In genomic region chr11:23727821-23728220, GRCh38 we compare ENCODE assay signal across 12 cellular contexts.
DNase-seq lines count a peak whose midpoint lies in the region; ATAC-seq and TF ChIP-seq lines count a peak whose summit lies in the region.
"Had no signal": no experiment of that assay in that cellular context is flagged by ENCODE, and none has a peak within 500 bp of the region (broad histone marks: within the 10 kb centered on the region; RNA-seq: fewer than 3 reads in every experiment).

No MANE protein-coding gene starts in this region.

- no peak for TF ChIP-seq POLR2A in lower leg skin (IDR thresholded peaks at IDR 0.05)

- DNase-seq in AG04450 (ENCODE audit: low read depth, low spot score): peak; percentile 16
- DNase-seq in HS-5 (ENCODE audit: low read depth): peak; percentile 55
- DNase-seq in astrocyte of the cerebellum (ENCODE audit: low read depth): peak; percentile 23
- DNase-seq in iris pigment epithelial cell (ENCODE audit: low read depth): peak; percentile 91
- no peak for DNase-seq in lower leg skin (ENCODE audit: low spot score in 2 of 2)
- no peak for DNase-seq in NCI-H1694 (lab: John Stamatoyannopoulos, UW)
- DNase-seq in retina: no peak
- DNase-seq: activated naive CD4-positive, alpha-beta T cell treated with anti-CD3 and anti-CD28 coated beads for 36 hours; glutamatergic neuron had no signal

- no peaks in the 10 kb centered on the region for H3K27me3 ChIP-seq in AG04450 (ENCODE audit: control insufficient read depth, insufficient read depth, low read length)
- H3K27me3 ChIP-seq: BLaER1, neutrophil had no signal

- no peak overlapping the region for H3K4me3 ChIP-seq in AG04450 (ENCODE audit: low read depth, low read length)
- no peak overlapping the region for H3K4me3 ChIP-seq in astrocyte of the cerebellum (ENCODE audit: low read depth, low read length)
- H3K4me3 ChIP-seq in lower leg skin (ENCODE audit: low read depth, poor library complexity, severe bottlenecking): no peak overlapping the region
- H3K4me3 ChIP-seq: BLaER1 had no signal

- CTCF ChIA-PET in AG04450 (lab: Charles Lee): no interaction called here

- no peak overlapping the region for H3K27ac ChIP-seq in AG04450 (ENCODE audit: low read depth, low read length)
- H3K27ac ChIP-seq: BLaER1, neutrophil had no signal

- no peak for ATAC-seq in GM21717 (IDR thresholded peaks at IDR 0.05; ENCODE audit: unreplicated experiment)

- H3K9me3 ChIP-seq in AG04450 (ENCODE audit: control insufficient read depth, insufficient read depth, low read length): peaks cover 7% of the 10 kb centered on the region; the same call in 1 of the 2 replicates
- H3K9me3 ChIP-seq: neutrophil had no signal

- intact Hi-C loops in lower leg skin (cut with DNase I; ENCODE audit: low total_unique reads): no loop called here

- POLR2A ChIA-PET in AG04450 (lab: Yijun Ruan, JAX): no interaction called here

- TF ChIP-seq CTCF in AG04450 (IDR thresholded peaks at IDR 0.05; ENCODE audit: low read depth, low read length) (no peak), astrocyte of the cerebellum (IDR thresholded peaks at IDR 0.05; ENCODE audit: low read depth, low read length, missing control alignments) (no peak), lower leg skin (IDR thresholded peaks at IDR 0.05) (no peak)

- in situ Hi-C loops in astrocyte of the cerebellum (cut with HindIII; ENCODE audit: low sequenced_read_pairs): no loop called here

- WGBS in lower leg skin, 2 donors: 43 to 46% methylated on average over 2 of the region's 2 CpGs

Comparison
In these comparisons a context has a peak if more than half of its experiments do, and no peak if none do; other contexts are left out.
1. DNase-seq: peak in AG04450 (single experiment), HS-5 (single experiment), astrocyte of the cerebellum (single experiment) and iris pigment epithelial cell (single experiment); none in lower leg skin (0 of 2), NCI-H1694 (single experiment) and retina (single experiment).